Comparison of ENCODE assay signal across 23 cellular contexts in the genomic region with DNA sequence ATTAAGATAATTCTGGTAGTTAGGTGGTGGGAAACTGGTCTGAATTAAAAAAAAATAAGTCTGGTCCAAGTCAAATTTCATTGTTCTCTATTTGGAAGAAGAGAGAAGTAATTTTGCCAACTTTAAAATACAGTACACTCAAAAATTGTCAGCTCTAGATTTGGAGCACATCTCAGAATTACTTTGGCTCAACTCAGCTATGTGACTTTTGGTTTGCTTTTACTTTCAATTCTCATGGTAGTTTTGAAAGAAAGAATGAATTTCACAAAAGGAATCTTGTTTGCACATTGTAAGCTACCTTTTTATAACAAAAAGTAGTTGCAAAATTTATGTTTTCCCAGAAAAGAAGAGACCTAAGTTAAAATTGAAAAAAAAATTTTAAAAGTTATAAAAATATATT.
"Had no signal": no experiment of that assay in that cellular context is flagged by ENCODE, and none has a peak within 500 bp of the region (broad histone marks: within the 10 kb centered on the region; RNA-seq: fewer than 3 reads in every experiment).

No MANE protein-coding gene starts in this region.

- H3K27ac ChIP-seq: body of pancreas, cardiac muscle cell, hepatocyte, left lung, sigmoid colon, testis, vagina had no signal

- H2AFZ ChIP-seq: hepatocyte had no signal

- H3K4me1 ChIP-seq: body of pancreas, left lung, testis, vagina had no signal

- H3K36me3 ChIP-seq: cardiac muscle cell, left lung, sigmoid colon, vagina had no signal

- H3K79me2 ChIP-seq: hepatocyte had no signal

- DNase-seq: activated CD8-positive, alpha-beta memory T cell treated with anti-CD3 and anti-CD28 coated beads, Interleukin-2, amount 50 U/mL, for 48 hours; activated naive CD4-positive, alpha-beta T cell treated with anti-CD3 and anti-CD28 coated beads for 36 hours; activated T-cell treated with anti-CD3 and anti-CD28 coated beads, Interleukin-2, amount 50 U/mL, for 4 hours; anterior cingulate cortex; body of pancreas; foreskin melanocyte; glutamatergic neuron; immature natural killer cell; kidney glomerular epithelial cell; left lung; naive thymus-derived CD8-positive, alpha-beta T cell; retina; sigmoid colon; stimulated activated CD4-positive, alpha-beta T cell treated with anti-CD3 and anti-CD28 coated beads, Interleukin-2, amount 100 ng/mL, for 48 hours; stimulated activated naive CD4-positive, alpha-beta T cell; T1000; testis; trophoblast cell had no signal

- H3K27me3 ChIP-seq: body of pancreas, cardiac muscle cell, hepatocyte, left lung, sigmoid colon, testis, vagina had no signal

- H3K9me3 ChIP-seq: body of pancreas, left lung, sigmoid colon, testis, vagina had no signal

- ATAC-seq: activated T-cell treated with anti-CD3 and anti-CD28 coated beads, Interleukin-2, amount 50 U/mL, for 4 hours; body of pancreas; left lung; naive thymus-derived CD8-positive, alpha-beta T cell; WTC11 had no signal

- H3K4me2 ChIP-seq: hepatocyte had no signal

- H3K4me3 ChIP-seq: body of pancreas, cardiac muscle cell, hepatocyte, left lung, lung, sigmoid colon, testis, vagina had no signal
